In genomic region chr19:55635334-55635717, GRCh38 we compare ENCODE assay signal across 7 cellular contexts. TPM values are rescaled to one million over a fixed set of nuclear protein-coding genes. Genes with fewer than 3 reads are reported as not detected.
A peak's percentile ranks its signal among the peaks of the same experiment; 100 is the strongest.
DNase-seq lines count a peak whose midpoint lies in the region; ATAC-seq, FAIRE-seq and TF ChIP-seq lines count a peak whose summit lies in the region.
"Had no signal": no experiment of that assay in that cellular context is flagged by ENCODE, and none has a peak within 500 bp of the region (broad histone marks: within the 10 kb centered on the region; RNA-seq: fewer than 3 reads in every experiment).

No MANE protein-coding gene starts in this region.

- no peaks in the 10 kb centered on the region for H3K9me3 ChIP-seq in kidney (ENCODE audit: control insufficient read depth in 1 of 2, low read length in 2 of 2)

- FAIRE-seq in kidney (lab: Jason Lieb, UNC): no peak
- FAIRE-seq: colon had no signal

- H3K9ac ChIP-seq in kidney (ENCODE audit: low read length in 2 of 2): peak overlapping the region; percentile 100

- TF ChIP-seq CTCF in AG04449 (IDR thresholded peaks at IDR 0.05; ENCODE audit: insufficient read depth, low read length, missing control alignments) (no peak), VCaP (conservative IDR thresholded peaks at IDR 0.05) (no peak), kidney (IDR thresholded peaks at IDR 0.05; ENCODE audit: borderline replicate concordance, extremely low read depth, insufficient read depth) (no peak)

- POLR2A ChIA-PET in AG04449 (lab: Yijun Ruan, JAX): interaction anchor here (1.0 kb wide), 1 partner anchor 11 kb away, joined by 4 read pairs; the partner anchor contains the start of gene ZNF784

- H3K27ac ChIP-seq in VCaP: peak overlapping the region; percentile 95
- peak overlapping the region; percentile 97 for H3K27ac ChIP-seq in kidney (ENCODE audit: low read depth in 2 of 2, low read length in 2 of 2)

- H3K4me3 ChIP-seq in AG04449 (ENCODE audit: low read depth, low read length) (peak overlapping the region; percentile 100), kidney (ENCODE audit: low read length in 2 of 2) (peak overlapping the region; percentile 95 to 100)

- no peak for ATAC-seq in HG03520 (IDR thresholded peaks at IDR 0.05; ENCODE audit: unreplicated experiment)

- no peaks in the 10 kb centered on the region for H3K36me3 ChIP-seq in kidney (ENCODE audit: control insufficient read depth in 1 of 2, insufficient read depth in 2 of 2, low read length in 2 of 2)

- intact Hi-C loops in kidney (cut with DNase I): no loop called here

- CTCF ChIA-PET in AG04449 (lab: Yijun Ruan, JAX): interaction anchor here (1.3 to 9.1 kb wide), 5 partner anchors 11 to 31 kb away, joined by 3 to 74 read pairs (median 29); partner anchors contain the start of genes CCDC106 and ZNF784

- DNase-seq in AG04449 (ENCODE audit: low read depth, low spot score): no peak
- peak; percentile 75 for DNase-seq in kidney
- DNase-seq in NCI-H1105 (lab: John Stamatoyannopoulos, UW): no peak
- no peak for DNase-seq in NCI-H1694 (lab: John Stamatoyannopoulos, UW)

- H3K4me1 ChIP-seq in kidney (ENCODE audit: control insufficient read depth in 1 of 2, insufficient read depth in 1 of 2, low read depth in 1 of 2, low read length in 2 of 2): peaks cover 7 to 28% of the 10 kb centered on the region in 2 donors

RNA-seq across cellular contexts. Expression of gene ZNF580, which starts 5.5 kb away (rescaled TPM):
- 56.8 TPM for total RNA-seq in kidney
- 47.0 TPM for polyA plus RNA-seq in kidney (ENCODE audit: insufficient read depth, low read depth, low replicate concordance)

RNA-seq across cellular contexts. Expression of gene ZNF581, which starts 8.1 kb away (rescaled TPM):
- total RNA-seq in kidney: 23.6 TPM
- polyA plus RNA-seq in kidney (ENCODE audit: insufficient read depth, low read depth, low replicate concordance): 22.0 TPM

RNA-seq across cellular contexts. Expression of gene ZNF784, which starts 11.0 kb away (rescaled TPM):
- total RNA-seq in kidney: 9.8 TPM
- 6.6 TPM for polyA plus RNA-seq in kidney (ENCODE audit: insufficient read depth, low read depth, low replicate concordance)

RNA-seq across cellular contexts. Expression of gene CCDC106, which starts 12.7 kb away (rescaled TPM):
- total RNA-seq in kidney: 22.7 TPM
- polyA plus RNA-seq in kidney (ENCODE audit: insufficient read depth, low read depth, low replicate concordance): 51.9 TPM

RNA-seq across cellular contexts. Expression of gene U2AF2, which starts 19.5 kb away (rescaled TPM):
- 161 TPM for total RNA-seq in kidney
- polyA plus RNA-seq in kidney (ENCODE audit: insufficient read depth, low read depth, low replicate concordance): 54.8 TPM
